ENCODE assay signal across 1 cellular context in the genomic region with DNA sequence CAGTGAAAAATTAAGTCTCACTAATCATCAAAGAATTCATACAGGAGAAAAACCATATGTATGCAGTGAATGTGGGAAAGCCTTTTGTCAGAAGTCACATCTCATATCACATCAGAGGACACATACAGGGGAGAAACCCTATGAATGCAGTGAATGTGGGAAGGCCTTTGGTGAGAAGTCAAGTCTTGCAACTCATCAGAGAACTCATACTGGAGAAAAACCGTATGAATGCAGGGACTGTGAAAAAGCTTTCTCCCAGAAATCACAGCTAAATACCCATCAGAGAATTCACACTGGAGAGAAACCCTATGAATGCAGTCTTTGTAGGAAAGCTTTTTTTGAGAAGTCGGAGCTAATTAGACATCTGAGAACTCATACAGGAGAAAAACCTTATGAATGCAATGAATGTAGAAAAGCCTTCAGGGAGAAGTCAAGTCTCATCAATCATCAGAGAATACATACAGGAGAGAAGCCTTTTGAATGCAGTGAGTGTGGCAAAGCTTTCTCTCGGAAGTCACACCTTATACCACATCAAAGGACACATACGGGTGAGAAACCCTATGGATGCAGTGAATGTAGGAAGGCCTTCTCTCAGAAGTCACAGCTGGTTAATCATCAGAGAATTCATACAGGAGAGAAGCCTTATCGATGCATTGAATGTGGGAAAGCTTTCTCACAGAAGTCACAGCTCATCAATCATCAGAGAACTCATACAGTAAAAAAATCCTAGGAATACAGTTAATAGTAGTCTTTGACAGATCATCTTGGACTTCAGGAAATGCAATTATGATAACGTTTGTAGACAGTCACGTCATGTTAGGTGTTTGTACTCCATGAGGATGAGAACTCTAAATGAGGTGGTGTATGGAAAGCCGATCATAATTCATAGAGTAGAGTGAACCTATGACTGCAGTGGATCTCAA.
A peak's percentile ranks its signal among the peaks of the same experiment; 100 is the strongest.
TF ChIP-seq lines count a peak whose summit lies in the region.

No MANE protein-coding gene starts in this region.

TF ChIP-seq in HCT116, 20 proteins besides CTCF, POLR2A, EP300 and RAD21:
- no peak for TF ChIP-seq FOSL1 (IDR thresholded peaks at IDR 0.05; ENCODE audit: low read depth)
- TF ChIP-seq CEBPB (IDR thresholded peaks at IDR 0.05; ENCODE audit: low read depth), result no peak
- TF ChIP-seq YY1 (IDR thresholded peaks at IDR 0.05; ENCODE audit: extremely low read depth, insufficient replicate concordance, low read depth, low read length), result no peak
- TF ChIP-seq EZH2phosphoT487 (IDR thresholded peaks at IDR 0.05; ENCODE audit: borderline replicate concordance), result no peak
- TF ChIP-seq CBX3 (IDR thresholded peaks at IDR 0.05; ENCODE audit: low read depth), result peak; percentile 11; the same call in 1 of the 2 replicates
- TF ChIP-seq ZNF274 (IDR thresholded peaks at IDR 0.05; ENCODE audit: low read depth, low read length), result peak; percentile 100
